ENCODE assay signal across 1 cellular context in the genomic region with DNA sequence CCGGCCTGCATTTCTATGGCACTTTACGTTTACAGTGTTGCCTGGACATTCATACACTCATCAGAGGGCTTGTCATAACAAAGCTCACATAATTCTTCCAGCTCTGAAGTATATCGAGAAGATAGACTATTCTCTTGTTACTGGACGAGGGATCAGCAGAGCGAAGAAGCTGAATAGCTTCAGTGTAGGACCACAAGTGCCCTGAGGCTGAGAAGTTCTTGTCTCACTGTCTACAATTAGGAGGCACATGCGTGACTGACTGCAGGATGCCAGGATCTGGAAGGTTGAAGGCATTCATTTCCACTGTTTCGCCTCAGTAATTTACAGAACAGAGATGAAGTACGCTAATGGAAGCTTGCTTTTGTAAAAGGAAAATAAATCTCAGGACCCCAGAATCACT.
TF ChIP-seq lines count a peak whose summit lies in the region.

No MANE protein-coding gene starts in this region.

TF ChIP-seq in GM23338, 12 proteins besides CTCF, POLR2A, EP300 and RAD21 (continued from another document):
- TF ChIP-seq ZNF462 (CRISPR knock-in tag; IDR thresholded peaks at IDR 0.05) (no peak), ETS1 (IDR thresholded peaks at IDR 0.05) (no peak), EZH2phosphoT487 (IDR thresholded peaks at IDR 0.05; ENCODE audit: unreplicated experiment) (no peak), POLR2AphosphoS5 (IDR thresholded peaks at IDR 0.05; ENCODE audit: low read depth) (no peak), CREB1 (CRISPR knock-in tag; IDR thresholded peaks at IDR 0.05; ENCODE audit: low read depth) (no peak), ZNF331 (CRISPR knock-in tag; IDR thresholded peaks at IDR 0.05; ENCODE audit: low read depth) (no peak), ZNF114 (CRISPR knock-in tag; IDR thresholded peaks at IDR 0.05) (no peak), STAT1 (IDR thresholded peaks at IDR 0.05; ENCODE audit: unreplicated experiment) (no peak), NANOG (IDR thresholded peaks at IDR 0.05; ENCODE audit: borderline replicate concordance) (no peak), JUNB (IDR thresholded peaks at IDR 0.05; ENCODE audit: unreplicated experiment) (no peak), EZH2 (IDR thresholded peaks at IDR 0.05; ENCODE audit: low read depth, unreplicated experiment) (no peak)
